ENCODE assay signal across 11 cellular contexts in genomic region chr15:101068961-101069734, GRCh38.
DNase-seq lines count a peak whose midpoint lies in the region; ATAC-seq and TF ChIP-seq lines count a peak whose summit lies in the region.
"Had no signal": no experiment of that assay in that cellular context is flagged by ENCODE, and none has a peak within 500 bp of the region (broad histone marks: within the 10 kb centered on the region; RNA-seq: fewer than 3 reads in every experiment).

No MANE protein-coding gene starts in this region.

- no peaks in the 10 kb centered on the region for H3K4me1 Mint-ChIP-seq in natural killer cell treated with Interleukin-12 subunit alpha and Interleukin-12 subunit beta and Interleukin-15 and Interleukin-18, amount 100 ng/mL, for 72 hours (ENCODE audit: low read depth in 2 of 2)

- peak overlapping the region; percentile 56 for H3K27ac ChIP-seq in lower lobe of right lung
- no peak overlapping the region for H3K27ac ChIP-seq in aorta (ENCODE audit: low read depth in 1 of 2, low read length in 2 of 2)

- DNase-seq in NCI-H2196 (lab: John Stamatoyannopoulos, UW; ENCODE audit: unreplicated experiment) (peak; percentile 51), NCI-H2196 treated with DMSO at 0.1 percent for 48 hours (lab: John Stamatoyannopoulos, UW; ENCODE audit: unreplicated experiment) (no peak), epidermal melanocyte (ENCODE audit: insufficient read length, low spot score) (peak; percentile 77), lower lobe of right lung (peak; percentile 45), aorta (peak in 1 of 2 donors; percentile 69), GM20000 (ENCODE audit: low spot score) (no peak)
- DNase-seq in natural killer cell treated with Interleukin-12 subunit alpha and Interleukin-12 subunit beta and Interleukin-15 and Interleukin-18, amount 100 ng/mL, for 72 hours (ENCODE audit: low spot score): no peak
- DNase-seq: 8988T, hippocampal formation, KG1 had no signal

- H3K9me3 ChIP-seq in lower lobe of right lung (no peaks in the 10 kb centered on the region), aorta (ENCODE audit: control insufficient read depth, low read length) (no peaks in the 10 kb centered on the region)

- H3K27ac Mint-ChIP-seq in natural killer cell treated with Interleukin-12 subunit alpha and Interleukin-12 subunit beta and Interleukin-15 and Interleukin-18, amount 100 ng/mL, for 72 hours: no peak overlapping the region

- H3K4me3 Mint-ChIP-seq in natural killer cell treated with Interleukin-12 subunit alpha and Interleukin-12 subunit beta and Interleukin-15 and Interleukin-18, amount 100 ng/mL, for 72 hours: no peak overlapping the region

- H3K36me3 ChIP-seq in lower lobe of right lung (peaks cover 28% of the 10 kb centered on the region), aorta (ENCODE audit: control insufficient read depth in 1 of 2, insufficient read depth in 2 of 2, low read length in 1 of 2) (no peaks in the 10 kb centered on the region)

- H3K27me3 Mint-ChIP-seq in natural killer cell treated with Interleukin-12 subunit alpha and Interleukin-12 subunit beta and Interleukin-15 and Interleukin-18, amount 100 ng/mL, for 72 hours: peaks cover 5 to 6% of the 10 kb centered on the region in 2 donors

- H3K27me3 ChIP-seq in lower lobe of right lung (ENCODE audit: low read depth) (no peaks in the 10 kb centered on the region), aorta (ENCODE audit: control insufficient read depth in 1 of 2, insufficient read depth in 2 of 2, low read length in 1 of 2) (no peaks in the 10 kb centered on the region)

- H3K4me3 ChIP-seq in lower lobe of right lung (no peak overlapping the region), aorta (ENCODE audit: low read length in 2 of 2) (no peak overlapping the region)

- intact Hi-C loops in lower lobe of right lung (cut with DNase I): no loop called here
- intact Hi-C loops in aorta (cut with DNase I): no loop called here

- H3K9me3 Mint-ChIP-seq in natural killer cell treated with Interleukin-12 subunit alpha and Interleukin-12 subunit beta and Interleukin-15 and Interleukin-18, amount 100 ng/mL, for 72 hours: no peaks in the 10 kb centered on the region

- no peaks in the 10 kb centered on the region for H3K36me3 Mint-ChIP-seq in natural killer cell treated with Interleukin-12 subunit alpha and Interleukin-12 subunit beta and Interleukin-15 and Interleukin-18, amount 100 ng/mL, for 72 hours

- no peak for TF ChIP-seq CTCF in lower lobe of right lung (IDR thresholded peaks at IDR 0.05)
- no peak for TF ChIP-seq CTCF in GM20000 (IDR thresholded peaks at IDR 0.05; ENCODE audit: extremely low read depth, missing control alignments)

- peaks cover 15% of the 10 kb centered on the region for H3K4me1 ChIP-seq in lower lobe of right lung
- H3K4me1 ChIP-seq in aorta (ENCODE audit: control insufficient read depth in 1 of 2, insufficient read depth in 2 of 2, low read length in 2 of 2): no peaks in the 10 kb centered on the region

- 86 to 90% methylated on average over 15 of the region's 15 CpGs for WGBS in aorta, 2 donors

- ATAC-seq in lower lobe of right lung (peak; percentile 8 to 63), aorta (ENCODE audit: low FRiP score) (peak; percentile 6), HG02970 (IDR thresholded peaks at IDR 0.05; ENCODE audit: low FRiP score, unreplicated experiment) (no peak)
- ATAC-seq in natural killer cell treated with Interleukin-12 subunit alpha and Interleukin-12 subunit beta and Interleukin-15 and Interleukin-18, amount 100 ng/mL, for 72 hours: no peak

Comparison
In these comparisons a context has a peak if more than half of its experiments do, and no peak if none do; other contexts are left out.
1. DNase-seq: peak in NCI-H2196 (single experiment), epidermal melanocyte (single experiment) and lower lobe of right lung (single experiment); none in NCI-H2196 treated with DMSO at 0.1 percent for 48 hours (single experiment), GM20000 (single experiment) and natural killer cell treated with Interleukin-12 subunit alpha and Interleukin-12 subunit beta and Interleukin-15 and Interleukin-18, amount 100 ng/mL, for 72 hours (single experiment).
2. ATAC-seq: peak in lower lobe of right lung (2 of 2) and aorta (single experiment); none in HG02970 (single experiment) and natural killer cell treated with Interleukin-12 subunit alpha and Interleukin-12 subunit beta and Interleukin-15 and Interleukin-18, amount 100 ng/mL, for 72 hours (0 of 2).